In the genomic region with DNA sequence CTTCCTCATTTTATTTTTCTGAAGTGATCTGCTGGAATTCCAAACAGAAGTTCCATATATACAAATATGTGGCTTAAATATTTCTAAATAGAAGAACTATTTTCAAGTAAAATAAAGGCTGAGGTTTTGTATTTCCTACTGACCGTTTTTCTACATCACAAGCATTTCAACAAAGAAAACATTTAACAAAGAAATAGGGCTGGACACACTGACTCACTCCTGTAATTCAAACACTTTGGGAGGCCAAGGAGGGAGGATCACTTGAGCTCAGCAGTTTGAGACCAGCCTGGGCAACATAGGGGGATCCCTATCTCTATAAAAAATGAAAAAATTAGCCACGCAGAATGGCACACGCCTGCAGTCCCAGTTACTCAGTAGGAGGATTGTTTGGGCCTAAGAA, we compare ENCODE assay signal across 28 cellular contexts.
"Had no signal": no experiment of that assay in that cellular context is flagged by ENCODE, and none has a peak within 500 bp of the region (broad histone marks: within the 10 kb centered on the region; RNA-seq: fewer than 3 reads in every experiment).

No MANE protein-coding gene starts in this region.

- H3K27me3 ChIP-seq: colonic mucosa, dorsolateral prefrontal cortex, heart left ventricle, stomach, thyroid gland, upper lobe of left lung had no signal

- H3K4me1 ChIP-seq: colonic mucosa had no signal

- H3K36me3 ChIP-seq: colonic mucosa had no signal

- ATAC-seq: activated CD4-positive, CD25-positive, alpha-beta regulatory T cell treated with anti-CD3 and anti-CD28 coated beads, Interleukin-2, amount 50 U/mL, for 24 hours; activated naive CD8-positive, alpha-beta T cell treated with anti-CD3 and anti-CD28 coated beads, Interleukin-2, amount 50 U/mL, for 24 hours; activated T-cell treated with anti-CD3 and anti-CD28 coated beads, Interleukin-2, amount 50 U/mL, for 4 hours; activated T-helper 17 cell treated with anti-CD3 and anti-CD28 coated beads, Interleukin-2, amount 50 U/mL, for 72 hours; heart left ventricle; naive thymus-derived CD8-positive, alpha-beta T cell; right cardiac atrium; stimulated activated naive B cell treated with anti-CD40 and anti-IgM and Interleukin-4, amounts not matched to agents 10 μg/mL and 1 μg/mL and 100 μg/mL, for 72 hours had no signal

- H3K4me3 ChIP-seq: colonic mucosa, dorsolateral prefrontal cortex, heart left ventricle, stomach, thyroid gland, upper lobe of left lung had no signal

- H3K9me3 ChIP-seq: colonic mucosa, heart left ventricle, stomach, thyroid gland, upper lobe of left lung had no signal

- DNase-seq: activated CD4-positive, alpha-beta memory T cell treated with anti-CD3 and anti-CD28 coated beads for 36 hours; activated CD4-positive, alpha-beta T cell treated with anti-CD3 and anti-CD28 coated beads, Interleukin-2, amount 10 ng/mL, durations not matched to agents 24 days and 14 days; activated CD8-positive, alpha-beta memory T cell treated with anti-CD3 and anti-CD28 coated beads, Interleukin-2, amount 50 U/mL, for 4 hours; activated gamma-delta T cell treated with Interleukin-2 at 50 U/mL for 16 hours; activated naive CD4-positive, alpha-beta T cell treated with anti-CD3 and anti-CD28 coated beads, Interleukin-2, amount 50 U/mL, for 16 hours; activated naive CD8-positive, alpha-beta T cell treated with anti-CD3 and anti-CD28 coated beads, Interleukin-2, amount 50 U/mL, for 24 hours; activated T-cell treated with anti-CD3 and anti-CD28 coated beads, Interleukin-2, amount 50 U/mL, for 4 hours; colonic mucosa; dorsolateral prefrontal cortex; effector memory CD4-positive, alpha-beta T cell; foreskin fibroblast; heart left ventricle; hypothalamus; immature natural killer cell; naive thymus-derived CD8-positive, alpha-beta T cell; occipital lobe; posterior cingulate gyrus; right cardiac atrium; stimulated activated CD4-positive, alpha-beta T cell treated with anti-CD3 and anti-CD28 coated beads, Interleukin-15, amount 100 ng/mL, for 24 hours; stimulated activated CD4-positive, alpha-beta T cell treated with anti-CD3 and anti-CD28 coated beads, Interleukin-2, amount 100 ng/mL, for 24 hours; stimulated activated naive B cell treated with anti-CD40 and anti-IgM and Interleukin-4, amounts not matched to agents 10 μg/mL and 1 μg/mL and 100 μg/mL, for 72 hours; stomach; T1000; thyroid gland; upper lobe of left lung; WERI-Rb-1 had no signal

- H3K27ac ChIP-seq: colonic mucosa, dorsolateral prefrontal cortex, stomach, thyroid gland, upper lobe of left lung, WERI-Rb-1 had no signal
